20 cellular contexts compared by ENCODE assay signal in the genomic region with DNA sequence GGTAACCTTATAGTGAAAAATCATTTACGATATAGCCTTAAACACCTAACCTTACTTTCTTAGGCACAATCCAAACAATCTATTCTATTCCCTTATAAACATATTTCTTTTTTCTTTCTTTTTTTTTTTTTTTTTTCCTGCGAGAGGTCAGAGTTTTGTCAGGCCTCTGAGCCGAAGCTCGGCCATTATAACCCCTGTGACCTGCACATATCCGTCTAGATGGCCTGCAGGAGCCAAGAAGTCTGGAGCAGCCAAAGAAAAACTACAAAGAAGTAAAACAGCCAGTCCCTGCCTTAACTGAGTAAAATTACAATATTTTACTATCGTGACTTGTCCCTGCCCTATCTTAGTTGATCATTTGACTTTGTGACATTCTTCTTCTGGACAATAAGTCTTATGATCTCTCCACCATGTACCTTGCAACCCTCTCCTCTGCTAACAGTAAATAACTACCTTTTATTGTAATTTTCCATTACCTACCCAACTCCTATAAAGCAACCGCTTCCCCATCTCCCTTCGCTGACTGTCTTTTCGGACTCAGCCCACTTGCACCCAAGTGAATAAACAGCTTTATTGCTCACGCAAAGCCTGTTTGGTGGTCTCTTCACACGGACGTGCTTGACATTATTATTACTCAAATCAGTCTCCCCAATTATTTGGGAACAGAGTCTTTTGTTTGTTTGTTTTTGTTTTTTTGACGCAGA.
A peak's percentile ranks its signal among the peaks of the same experiment; 100 is the strongest.
DNase-seq lines count a peak whose midpoint lies in the region; FAIRE-seq and TF ChIP-seq lines count a peak whose summit lies in the region.
"Had no signal": no experiment of that assay in that cellular context is flagged by ENCODE, and none has a peak within 500 bp of the region (broad histone marks: within the 10 kb centered on the region; RNA-seq: fewer than 3 reads in every experiment).

No MANE protein-coding gene starts in this region.

- H3K9ac ChIP-seq in HUES48 (ENCODE audit: low read depth, low read length): no peak overlapping the region
- H3K9ac ChIP-seq in mesenchymal stem cell (ENCODE audit: low read length): peak overlapping the region; percentile 6

- no peak overlapping the region for H3K4me2 ChIP-seq in mesenchymal stem cell (ENCODE audit: low read length, poor library complexity, severe bottlenecking)

- H3K4me1 ChIP-seq in HUES48 (ENCODE audit: control insufficient read depth, insufficient read depth, low read length) (peaks cover 48% of the 10 kb centered on the region), breast epithelium (no peaks in the 10 kb centered on the region), mesenchymal stem cell (ENCODE audit: control insufficient read depth, insufficient read depth, low read depth, low read length) (peaks cover 17% of the 10 kb centered on the region)
- H3K4me1 ChIP-seq: gastrocnemius medialis had no signal

- H3K27me3 ChIP-seq in HUES48 (ENCODE audit: control insufficient read depth, insufficient read depth, low read length) (no peaks in the 10 kb centered on the region), breast epithelium (no peaks in the 10 kb centered on the region), mesenchymal stem cell (ENCODE audit: control insufficient read depth in 1 of 2, insufficient read depth in 1 of 2, low read length in 2 of 2) (no peaks in the 10 kb centered on the region)
- H3K27me3 ChIP-seq: gastrocnemius medialis, suprapubic skin had no signal

- TF ChIP-seq POLR2A in breast epithelium (IDR thresholded peaks at IDR 0.05) (no peak), GM12891 (IDR thresholded peaks at IDR 0.05; ENCODE audit: low read depth, low read length) (no peak)

- peak overlapping the region; percentile 42 for H3K27ac Mint-ChIP-seq in progenitor cell of endocrine pancreas
- H3K27ac Mint-ChIP-seq in glutamatergic neuron (ENCODE audit: unreplicated experiment): no peak overlapping the region
- H3K27ac Mint-ChIP-seq: activated CD4-positive, alpha-beta T cell treated with anti-CD3 and anti-CD28 coated beads for 36 hours; activated CD8-positive, alpha-beta memory T cell treated with anti-CD3 and anti-CD28 coated beads, Interleukin-2, amount 10 ng/mL, durations not matched to agents 7 days and 5 days had no signal

- peak overlapping the region in 1 of 2 experiments; percentile 64 for H2BK12ac ChIP-seq in mesenchymal stem cell (ENCODE audit: low read length in 2 of 2)

- H3K14ac ChIP-seq in mesenchymal stem cell (ENCODE audit: low read length in 2 of 2): no peak overlapping the region

- H3K23ac ChIP-seq in mesenchymal stem cell (ENCODE audit: low read length in 2 of 2): no peak overlapping the region

- no peak overlapping the region for H2BK15ac ChIP-seq in mesenchymal stem cell (ENCODE audit: low read depth, poor library complexity, severe bottlenecking)

- no peak overlapping the region for H3K4ac ChIP-seq in mesenchymal stem cell (ENCODE audit: low read depth in 1 of 2, low read length in 2 of 2)

- H3K9me3 ChIP-seq in HUES48 (ENCODE audit: control insufficient read depth, insufficient read depth, low read length): no peaks in the 10 kb centered on the region
- H3K9me3 ChIP-seq in breast epithelium: no peaks in the 10 kb centered on the region
- no peaks in the 10 kb centered on the region for H3K9me3 ChIP-seq in mesenchymal stem cell (ENCODE audit: control insufficient read depth, low read length)
- H3K9me3 ChIP-seq: gastrocnemius medialis, suprapubic skin had no signal

- H3K4me1 Mint-ChIP-seq in progenitor cell of endocrine pancreas (ENCODE audit: low read depth) (peaks cover 41% of the 10 kb centered on the region), glutamatergic neuron (ENCODE audit: low read depth, unreplicated experiment) (peaks cover 12% of the 10 kb centered on the region)

- peak overlapping the region; percentile 90 for H3K27ac ChIP-seq in HUES48 (ENCODE audit: low read depth, low read length)
- peak overlapping the region; percentile 56 to 61 for H3K27ac ChIP-seq in breast epithelium
- peak overlapping the region; percentile 98 for H3K27ac ChIP-seq in mesenchymal stem cell (ENCODE audit: low read length, poor library complexity, severe bottlenecking)
- H3K27ac ChIP-seq: gastrocnemius medialis, HL-60 had no signal

- H3K27me3 Mint-ChIP-seq in progenitor cell of endocrine pancreas: no peaks in the 10 kb centered on the region
- no peaks in the 10 kb centered on the region for H3K27me3 Mint-ChIP-seq in glutamatergic neuron (ENCODE audit: unreplicated experiment)
- H3K27me3 Mint-ChIP-seq: activated CD4-positive, alpha-beta T cell treated with anti-CD3 and anti-CD28 coated beads for 36 hours; activated CD8-positive, alpha-beta memory T cell treated with anti-CD3 and anti-CD28 coated beads, Interleukin-2, amount 10 ng/mL, durations not matched to agents 7 days and 5 days had no signal

- TF ChIP-seq CTCF in breast epithelium (IDR thresholded peaks at IDR 0.05) (no peak), progenitor cell of endocrine pancreas (IDR thresholded peaks at IDR 0.05; ENCODE audit: unreplicated experiment) (no peak), glutamatergic neuron (IDR thresholded peaks at IDR 0.05; ENCODE audit: partially characterized antibody, unreplicated experiment) (no peak)

- no peak overlapping the region for H2BK120ac ChIP-seq in mesenchymal stem cell (ENCODE audit: low read depth, low read length)

- H3K4me3 ChIP-seq in HUES48 (ENCODE audit: low read depth, low read length): no peak overlapping the region
- no peak overlapping the region for H3K4me3 ChIP-seq in breast epithelium
- no peak overlapping the region for H3K4me3 ChIP-seq in mesenchymal stem cell (ENCODE audit: insufficient read depth in 1 of 2, low read depth in 1 of 2, low read length in 2 of 2)
- H3K4me3 ChIP-seq: gastrocnemius medialis, lung, suprapubic skin had no signal

- H2BK5ac ChIP-seq in mesenchymal stem cell (ENCODE audit: low read depth, low read length, poor library complexity, severe bottlenecking): no peak overlapping the region

- H2AFZ ChIP-seq in mesenchymal stem cell (ENCODE audit: low read depth, low read length): no peak overlapping the region

- intact Hi-C loops in breast epithelium (cut with DNase I; ENCODE audit: low total_unique reads): loop anchor here (10.0 kb wide), 1 partner anchor 1355 kb away; no protein-coding TSS in a partner anchor

- no peak overlapping the region for H3K18ac ChIP-seq in mesenchymal stem cell (ENCODE audit: low read depth in 1 of 2, low read length in 2 of 2)

- no peak for DNase-seq in breast epithelium (ENCODE audit: low spot score in 2 of 2)
- no peak for DNase-seq in mesenchymal stem cell
- DNase-seq in progenitor cell of endocrine pancreas (ENCODE audit: low spot score, unreplicated experiment): no peak
- no peak for DNase-seq in stimulated activated CD4-positive, alpha-beta T cell treated with anti-CD3 and anti-CD28 coated beads, Interleukin-4, amount 100 ng/mL, for 4 hours
- DNase-seq in glutamatergic neuron: no peak
- no peak for DNase-seq in GM12891 (ENCODE audit: insufficient read length, low spot score)
- no peak for DNase-seq in NCI-H748 treated with DMSO at 0.1 percent for 48 hours (lab: John Stamatoyannopoulos, UW)
- DNase-seq: activated CD4-positive, alpha-beta T cell treated with anti-CD3 and anti-CD28 coated beads for 36 hours; activated CD8-positive, alpha-beta memory T cell treated with anti-CD3 and anti-CD28 coated beads, Interleukin-2, amount 10 ng/mL, durations not matched to agents 7 days and 5 days; activated naive CD4-positive, alpha-beta T cell; anterior cingulate cortex; gastrocnemius medialis; Karpas-422; stimulated activated CD4-positive, alpha-beta T cell treated with anti-CD3 and anti-CD28 coated beads, Interleukin-4, amount 100 ng/mL, for 1 hour; stimulated activated CD8-positive, alpha-beta memory T cell treated with anti-CD3 and anti-CD28 coated beads, Interleukin-4, amount 100 ng/mL, for 48 hours had no signal

- H3K4me3 Mint-ChIP-seq in progenitor cell of endocrine pancreas (ENCODE audit: low read depth) (no peak overlapping the region), glutamatergic neuron (ENCODE audit: unreplicated experiment) (no peak overlapping the region)
- H3K4me3 Mint-ChIP-seq: activated CD4-positive, alpha-beta T cell treated with anti-CD3 and anti-CD28 coated beads for 36 hours; activated CD8-positive, alpha-beta memory T cell treated with anti-CD3 and anti-CD28 coated beads, Interleukin-2, amount 10 ng/mL, durations not matched to agents 7 days and 5 days had no signal

- H3K36me3 Mint-ChIP-seq in progenitor cell of endocrine pancreas (ENCODE audit: insufficient read depth): peaks cover 4% of the 10 kb centered on the region
- H3K36me3 Mint-ChIP-seq in glutamatergic neuron (ENCODE audit: unreplicated experiment): no peaks in the 10 kb centered on the region

- H4K91ac ChIP-seq in mesenchymal stem cell (ENCODE audit: low read length): no peak overlapping the region

- 61% methylated on average over 13 of the region's 13 CpGs for WGBS in mesenchymal stem cell

- H4K8ac ChIP-seq in mesenchymal stem cell (ENCODE audit: low read length): no peak overlapping the region

- H3K79me1 ChIP-seq in mesenchymal stem cell (replicated peaks; ENCODE audit: low read length, poor library complexity, severe bottlenecking): peaks cover 2% of the 10 kb centered on the region

- H2AK5ac ChIP-seq in mesenchymal stem cell (ENCODE audit: low read length, severe bottlenecking): no peak overlapping the region

- H3K9me3 Mint-ChIP-seq in progenitor cell of endocrine pancreas (ENCODE audit: low read depth) (peaks cover 15% of the 10 kb centered on the region), glutamatergic neuron (ENCODE audit: unreplicated experiment) (no peaks in the 10 kb centered on the region)

- FAIRE-seq in GM12891 (lab: Jason Lieb, UNC): no peak
- FAIRE-seq: G401.6 had no signal

- no peaks in the 10 kb centered on the region for H3K36me3 ChIP-seq in HUES48 (ENCODE audit: control insufficient read depth, insufficient read depth, low read length)
- H3K36me3 ChIP-seq in breast epithelium: no peaks in the 10 kb centered on the region
- peaks cover 0 to 3% of the 10 kb centered on the region in 2 experiments for H3K36me3 ChIP-seq in mesenchymal stem cell (ENCODE audit: control insufficient read depth in 1 of 2, insufficient read depth in 2 of 2, low read depth in 1 of 2, low read length in 2 of 2)
- H3K36me3 ChIP-seq: gastrocnemius medialis, suprapubic skin had no signal

TF ChIP-seq in GM12891, 5 proteins besides CTCF, POLR2A, EP300 and RAD21:
- TF ChIP-seq POLR2AphosphoS5 (IDR thresholded peaks at IDR 0.05; ENCODE audit: low read depth, low read length) (no peak), SPI1 (IDR thresholded peaks at IDR 0.05; ENCODE audit: low read depth, low read length) (no peak), TAF1 (IDR thresholded peaks at IDR 0.05; ENCODE audit: low read depth, low read length) (no peak), PAX5 (IDR thresholded peaks at IDR 0.05; ENCODE audit: insufficient read depth, low read length, severe bottlenecking) (no peak)
